8 cellular contexts compared by ENCODE assay signal in genomic region chr9:132546148-132547051, GRCh38. TPM values are rescaled to one million over a fixed set of nuclear protein-coding genes. Genes with fewer than 3 reads are reported as not detected.
DNase-seq lines count a peak whose midpoint lies in the region; ATAC-seq, FAIRE-seq and TF ChIP-seq lines count a peak whose summit lies in the region.

No MANE protein-coding gene starts in this region.

- no peaks in the 10 kb centered on the region for H3K9me3 Mint-ChIP-seq in Calu3 (ENCODE audit: low read depth, unreplicated experiment)

- peaks cover 35 to 73% of the 10 kb centered on the region in 2 experiments for H3K27me3 ChIP-seq in K562 (ENCODE audit: control insufficient read depth in 2 of 2, insufficient read depth in 2 of 2, low read length in 2 of 2)
- no peaks in the 10 kb centered on the region for H3K27me3 ChIP-seq in Peyer's patch

- TF ChIP-seq RAD21 in K562 (CRISPR knock-in tag; conservative IDR thresholded peaks at IDR 0.05 in 1 of 2, IDR thresholded peaks at IDR 0.05 in 1 of 2), result no peak

- no peak overlapping the region for H3K4me2 ChIP-seq in K562 (ENCODE audit: insufficient read depth, low read length)

- H3K9ac ChIP-seq in K562 (ENCODE audit: insufficient read depth in 1 of 2, low read depth in 2 of 2, low read length in 2 of 2), result peak overlapping the region in 1 of 2 experiments; percentile 61; a peak in 1 of 4 replicates

- no peaks in the 10 kb centered on the region for H3K9me1 ChIP-seq in K562 (ENCODE audit: control insufficient read depth, insufficient read depth, low read length)

- H3K4me3 Mint-ChIP-seq in Calu3 (ENCODE audit: low read depth, unreplicated experiment), result peak overlapping the region; percentile 24

- H3K27me3 Mint-ChIP-seq in Calu3 (ENCODE audit: unreplicated experiment), result no peaks in the 10 kb centered on the region

- TF ChIP-seq CTCF in Calu3 (IDR thresholded peaks at IDR 0.05; ENCODE audit: unreplicated experiment) (peak; percentile 64), K562 (IDR thresholded peaks at IDR 0.05 in 2 of 3, conservative IDR thresholded peaks at IDR 0.05 in 1 of 3; ENCODE audit: insufficient read depth in 2 of 3, low read depth in 1 of 3, low read length in 3 of 3) (peak; percentile 24 to 53 (median 47); a peak in 5 of 6 replicates), Peyer's patch (IDR thresholded peaks at IDR 0.05) (peak in 3 of 6 experiments; percentile 5 to 18 (median 15))

- H3K27ac Mint-ChIP-seq in Calu3 (ENCODE audit: unreplicated experiment), result peak overlapping the region; percentile 91

- H3K27ac ChIP-seq in K562 (ENCODE audit: extremely low read depth, low read depth, low read length) (no peak overlapping the region), Peyer's patch (no peak overlapping the region)

- DNase-seq in Calu3 (peak; percentile 59), NCI-H1105 (lab: John Stamatoyannopoulos, UW) (peak; percentile 72), K562 (ENCODE audit: extremely low read depth in 1 of 4, low spot score in 3 of 4) (peak; percentile 18 to 62 (median 47)), kidney glomerular epithelial cell (lab: John Stamatoyannopoulos, UW) (peak; percentile 10), Peyer's patch (no peak), HPDE6-E6E7 (ENCODE audit: extremely low spot score) (no peak), HuH-7.5 (ENCODE audit: low spot score) (no peak)

- peaks cover 13% of the 10 kb centered on the region for H3K36me3 Mint-ChIP-seq in Calu3 (ENCODE audit: insufficient read depth, unreplicated experiment)

- H4K20me1 ChIP-seq in K562 (replicated peaks; ENCODE audit: control insufficient read depth, insufficient read depth, low read length), result peaks cover 25% of the 10 kb centered on the region

- WGBS in K562 (ENCODE audit: insufficient coverage, low coverage, missing lambda C conversion rate), result 0% methylated on average over 25 of the region's 27 CpGs

- H3K4me1 Mint-ChIP-seq in Calu3 (ENCODE audit: low read depth, unreplicated experiment), result peaks cover 37% of the 10 kb centered on the region

- no TSS peak for BruUV-seq in Calu3 (replicated peaks; lab: Mats Ljungman, UMichigan)
- no TSS peak for BruUV-seq in K562 (replicated peaks; lab: Mats Ljungman, UMichigan)

- H3K36me3 ChIP-seq in K562 (ENCODE audit: control insufficient read depth, insufficient read depth, low read length), result no peaks in the 10 kb centered on the region
- no peaks in the 10 kb centered on the region for H3K36me3 ChIP-seq in Peyer's patch

- TF ChIP-seq EP300 in K562 (IDR thresholded peaks at IDR 0.05; ENCODE audit: low read length), result no peak

- intact Hi-C loops in Calu3 (cut with micrococcal nuclease; ENCODE audit: unreplicated experiment), result no loop called here
- intact Hi-C loops in K562 (cut with micrococcal nuclease), result no loop called here

- no peak for FAIRE-seq in K562 (lab: Jason Lieb, UNC)

- in situ Hi-C loops in K562 (cut with MboI), result no loop called here

- no peak for TF ChIP-seq POLR2A in K562 (conservative IDR thresholded peaks at IDR 0.05)
- TF ChIP-seq POLR2A in Peyer's patch (IDR thresholded peaks at IDR 0.05), result no peak

- no peak overlapping the region for H3K4me3 ChIP-seq in K562
- H3K4me3 ChIP-seq in Peyer's patch, result no peak overlapping the region

- peaks cover 0 to 17% of the 10 kb centered on the region in 2 experiments; a peak in 2 of 5 replicates for H3K4me1 ChIP-seq in K562 (replicated peaks in 1 of 2; ENCODE audit: control insufficient read depth in 2 of 2, insufficient read depth in 2 of 2, low read length in 2 of 2)
- H3K4me1 ChIP-seq in Peyer's patch, result no peaks in the 10 kb centered on the region

- H3K9me3 ChIP-seq in K562 (replicated peaks; ENCODE audit: control insufficient read depth, insufficient read depth, low read depth, low read length) (no peaks in the 10 kb centered on the region), Peyer's patch (no peaks in the 10 kb centered on the region)

- peak; percentile 67 for ATAC-seq in K562
- ATAC-seq in HG03095 (IDR thresholded peaks at IDR 0.05; ENCODE audit: unreplicated experiment), result no peak

- POLR2A ChIA-PET in K562 (lab: Yijun Ruan, JAX), result no interaction called here

- no peaks in the 10 kb centered on the region for H3K79me2 ChIP-seq in K562 (ENCODE audit: control insufficient read depth, insufficient read depth, low read length)

- CTCF ChIA-PET in Calu3 (lab: Charles Lee), result interaction anchor here (1.0 to 1.2 kb wide), 2 partner anchors 8 to 11 kb away, joined by 3 read pairs; no protein-coding TSS in a partner anchor
- CTCF ChIA-PET in K562 (lab: Yijun Ruan, JAX; ENCODE audit: low intra/inter-chr PET ratio), result no interaction called here

- H2AFZ ChIP-seq in K562 (ENCODE audit: low read depth, low read length), result no peak overlapping the region

TF ChIP-seq in K562, 482 proteins besides CTCF, POLR2A, EP300 and RAD21 (continues in another document):
- TF ChIP-seq RHOXF2B (CRISPR knock-in tag; conservative IDR thresholded peaks at IDR 0.05) (no peak), PBX2 (CRISPR knock-in tag; IDR thresholded peaks at IDR 0.05; ENCODE audit: low read depth) (no peak), PBX2 (tag; conservative IDR thresholded peaks at IDR 0.05; ENCODE audit: low read depth) (peak; percentile 74), PRDM10 (IDR thresholded peaks at IDR 0.05; ENCODE audit: partially characterized antibody) (peak; percentile 46)

RNA-seq across cellular contexts. Expression of gene BARHL1, which starts 36.0 kb away (rescaled TPM):
- not detected in 2 replicates for total RNA-seq in Calu3 (2022)
- not detected in 2 replicates for total RNA-seq in K562 (2011; cell fraction: chromatin; rRNA removed; ENCODE audit: low replicate concordance)
- total RNA-seq in K562 (2011; cell fraction: nucleolus; rRNA removed), result not detected in 2 replicates
- not detected in 2 replicates for total RNA-seq in K562 (2011; cell fraction: nucleoplasm; rRNA removed)
- not detected in 2 replicates for total RNA-seq in K562 (2014; rRNA removed)
- total RNA-seq in K562 (2014; rRNA removed; fragmentation: Illumina TruSeq; extraction: Trizol), result not detected in 2 replicates
- not detected in 2 replicates for total RNA-seq in K562 (2015; rRNA removed; fragmentation: Illumina TruSeq; extraction: Trizol)
- total RNA-seq in K562 (2021), result not detected in 2 replicates
- not detected in 2 replicates for polyA plus RNA-seq in K562 (2011; rRNA removed)
- not detected in 2 replicates for polyA plus RNA-seq in K562 (2011; cell fraction: cytosol; rRNA removed)
- polyA plus RNA-seq in K562 (2011; cell fraction: nucleus; rRNA removed), result not detected in 2 replicates
- polyA plus RNA-seq in K562 (2012), result 0.07 TPM in 1 of 2 replicates, not detected in the other
- polyA plus RNA-seq in K562 (2014; fragmentation: Illumina TruSeq; extraction: Trizol), result not detected in 2 replicates
- polyA plus RNA-seq in K562 (2014; fragmentation: Nextera tagmentation; extraction: Ambion mirVana), result not detected
- polyA plus RNA-seq in K562 (2014; rRNA removed), result not detected in 2 replicates
- not detected in 2 replicates for polyA minus RNA-seq in K562 (2011; rRNA and poly(A)+ RNA removed)
- not detected in 2 replicates for polyA minus RNA-seq in K562 (2011; cell fraction: cytosol; rRNA and poly(A)+ RNA removed)
- not detected in 2 replicates for polyA minus RNA-seq in K562 (2011; cell fraction: nucleus; rRNA and poly(A)+ RNA removed)
- total RNA-seq in Peyer's patch, result not detected

Comparison
In these comparisons a context has a peak if more than half of its experiments do, and no peak if none do; other contexts are left out.
1. DNase-seq: peak in Calu3 (single experiment), NCI-H1105 (single experiment), K562 (4 of 4) and kidney glomerular epithelial cell (single experiment); none in Peyer's patch (0 of 3), HPDE6-E6E7 (single experiment) and HuH-7.5 (single experiment).